Comparison of ENCODE assay signal across 1 cellular context in the genomic region with DNA sequence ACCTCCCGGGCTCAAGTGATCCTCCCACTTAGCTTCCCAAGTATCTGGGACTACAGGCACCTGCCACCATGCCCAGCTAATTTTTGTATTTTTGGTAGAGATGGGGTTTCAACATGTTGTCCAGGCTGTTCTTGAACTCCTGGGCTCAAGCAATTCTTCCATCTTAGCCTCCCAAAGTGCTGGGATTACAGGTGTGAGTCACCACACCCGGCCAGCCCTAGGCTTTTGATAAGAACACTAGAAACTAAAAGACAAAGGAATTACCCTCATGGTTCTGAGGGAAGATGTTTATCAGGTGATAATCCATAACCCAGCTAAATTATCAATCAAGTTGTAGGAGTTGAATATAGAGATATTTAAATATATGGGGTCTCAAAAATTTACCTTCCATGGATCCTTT. TPM values are rescaled to one million over a fixed set of nuclear protein-coding genes. Genes with fewer than 3 reads are reported as not detected.
"Had no signal": no experiment of that assay in that cellular context is flagged by ENCODE, and none has a peak within 500 bp of the region (broad histone marks: within the 10 kb centered on the region; RNA-seq: fewer than 3 reads in every experiment).

No MANE protein-coding gene starts in this region.

RNA-seq across cellular contexts. Expression of a gene that starts 8.4 kb away (rescaled TPM):
- polyA plus RNA-seq: IgD-negative memory B cell had no signal
